19 cellular contexts compared by ENCODE assay signal in genomic region chr7:69820479-69821192, GRCh38.
"Had no signal": no experiment of that assay in that cellular context is flagged by ENCODE, and none has a peak within 500 bp of the region (broad histone marks: within the 10 kb centered on the region; RNA-seq: fewer than 3 reads in every experiment).

No MANE protein-coding gene starts in this region.

- H3K4me3 ChIP-seq: dorsolateral prefrontal cortex, hepatocyte, lower lobe of right lung, right lobe of liver, thoracic aorta had no signal

- H3K27me3 Mint-ChIP-seq: activated B cell treated with CpG ODN at 0.5 μM for 24 hours; activated CD4-positive, alpha-beta memory T cell treated with anti-CD3 and anti-CD28 coated beads for 36 hours; brain had no signal

- DNase-seq: activated B cell treated with CpG ODN at 0.5 μM for 24 hours; activated CD4-positive, alpha-beta memory T cell treated with anti-CD3 and anti-CD28 coated beads for 36 hours; activated CD4-positive, alpha-beta T cell treated with anti-CD3 and anti-CD28 coated beads for 4 hours; amygdala; caudate nucleus; dorsolateral prefrontal cortex; foreskin fibroblast; lower lobe of right lung; natural killer cell; right lobe of liver; small intestine; stimulated activated CD4-positive, alpha-beta T cell treated with anti-CD3 and anti-CD28 coated beads, Interleukin-15, amount 100 ng/mL, for 24 hours; stimulated activated CD4-positive, alpha-beta T cell treated with anti-CD3 and anti-CD28 coated beads, Interleukin-4, amount 100 ng/mL, for 1 hour had no signal

- H3K4me3 Mint-ChIP-seq: activated B cell treated with CpG ODN at 0.5 μM for 24 hours; activated CD4-positive, alpha-beta memory T cell treated with anti-CD3 and anti-CD28 coated beads for 36 hours; activated naive CD8-positive, alpha-beta T cell; brain; natural killer cell; stimulated activated effector memory CD8-positive, alpha-beta T cell treated with anti-CD3 and anti-CD28 coated beads, Interleukin-12 subunit alpha, Interleukin-12 subunit beta, amount 100 ng/mL, for 72 hours had no signal

- H3K79me2 ChIP-seq: parathyroid adenoma had no signal

- H3K9me3 Mint-ChIP-seq: activated B cell treated with CpG ODN at 0.5 μM for 24 hours; activated CD4-positive, alpha-beta memory T cell treated with anti-CD3 and anti-CD28 coated beads for 36 hours; natural killer cell; stimulated activated effector memory CD8-positive, alpha-beta T cell treated with anti-CD3 and anti-CD28 coated beads, Interleukin-12 subunit alpha, Interleukin-12 subunit beta, amount 100 ng/mL, for 72 hours had no signal

- H3K27me3 ChIP-seq: dorsolateral prefrontal cortex, hepatocyte, right lobe of liver had no signal

- H3K4me1 Mint-ChIP-seq: stimulated activated effector memory CD8-positive, alpha-beta T cell treated with anti-CD3 and anti-CD28 coated beads, Interleukin-12 subunit alpha, Interleukin-12 subunit beta, amount 100 ng/mL, for 72 hours had no signal

- H3K4me2 ChIP-seq: hepatocyte had no signal

- ATAC-seq: natural killer cell; right lobe of liver; stimulated activated effector memory CD8-positive, alpha-beta T cell treated with anti-CD3 and anti-CD28 coated beads, Interleukin-12 subunit alpha, Interleukin-12 subunit beta, amount 100 ng/mL, for 72 hours had no signal

- H3K36me3 Mint-ChIP-seq: activated CD4-positive, alpha-beta memory T cell treated with anti-CD3 and anti-CD28 coated beads for 36 hours; activated naive CD8-positive, alpha-beta T cell; brain; natural killer cell; stimulated activated effector memory CD8-positive, alpha-beta T cell treated with anti-CD3 and anti-CD28 coated beads, Interleukin-12 subunit alpha, Interleukin-12 subunit beta, amount 100 ng/mL, for 72 hours had no signal

- H3K36me3 ChIP-seq: lower lobe of right lung, right lobe of liver, thoracic aorta had no signal

- H2AFZ ChIP-seq: hepatocyte, parathyroid adenoma had no signal

- H3K9me3 ChIP-seq: lower lobe of right lung, right lobe of liver, thoracic aorta had no signal

- H3K4me1 ChIP-seq: parathyroid adenoma, right lobe of liver had no signal

- H3K27ac ChIP-seq: dorsolateral prefrontal cortex, hepatocyte, lower lobe of right lung, parathyroid adenoma, right lobe of liver, thoracic aorta had no signal

- H3K27ac Mint-ChIP-seq: activated CD4-positive, alpha-beta memory T cell treated with anti-CD3 and anti-CD28 coated beads for 36 hours; activated naive CD8-positive, alpha-beta T cell; natural killer cell; stimulated activated effector memory CD8-positive, alpha-beta T cell treated with anti-CD3 and anti-CD28 coated beads, Interleukin-12 subunit alpha, Interleukin-12 subunit beta, amount 100 ng/mL, for 72 hours had no signal
